19 cellular contexts compared by ENCODE assay signal in genomic region chr11:48098024-48098423, GRCh38.
DNase-seq lines count a peak whose midpoint lies in the region; ATAC-seq and TF ChIP-seq lines count a peak whose summit lies in the region.
"Had no signal": no experiment of that assay in that cellular context is flagged by ENCODE, and none has a peak within 500 bp of the region (broad histone marks: within the 10 kb centered on the region; RNA-seq: fewer than 3 reads in every experiment).

No MANE protein-coding gene starts in this region.

- no peaks in the 10 kb centered on the region for H3K36me3 ChIP-seq in esophagus muscularis mucosa

- no peak for TF ChIP-seq CTCF in esophagus muscularis mucosa (IDR thresholded peaks at IDR 0.05)

- no peak for TF ChIP-seq POLR2A in esophagus muscularis mucosa (IDR thresholded peaks at IDR 0.05; ENCODE audit: low read depth)

- H3K9me3 ChIP-seq in esophagus muscularis mucosa = no peaks in the 10 kb centered on the region

- no peaks in the 10 kb centered on the region for H3K9me3 Mint-ChIP-seq in activated CD4-positive, alpha-beta T cell treated with anti-CD3 and anti-CD28 coated beads for 36 hours (ENCODE audit: low read depth)
- H3K9me3 Mint-ChIP-seq in stimulated activated naive CD8-positive, alpha-beta T cell treated with anti-CD3 and anti-CD28 coated beads, Interleukin-15, Interleukin-2, amounts not matched to agents 100 ng/mL and 50 ng/mL, for 24 hours = no peaks in the 10 kb centered on the region
- H3K9me3 Mint-ChIP-seq in immature natural killer cell = peaks cover 0 to 2% (median 0%) of the 10 kb centered on the region in 6 donors

- peaks cover 3% of the 10 kb centered on the region for H3K36me3 Mint-ChIP-seq in activated CD4-positive, alpha-beta T cell treated with anti-CD3 and anti-CD28 coated beads for 36 hours (ENCODE audit: low read depth)
- H3K36me3 Mint-ChIP-seq in stimulated activated naive CD8-positive, alpha-beta T cell treated with anti-CD3 and anti-CD28 coated beads, Interleukin-15, Interleukin-2, amounts not matched to agents 100 ng/mL and 50 ng/mL, for 24 hours (ENCODE audit: low read depth) = peaks cover 3% of the 10 kb centered on the region
- no peaks in the 10 kb centered on the region for H3K36me3 Mint-ChIP-seq in immature natural killer cell

- intact Hi-C loops in activated CD4-positive, alpha-beta T cell treated with anti-CD3 and anti-CD28 coated beads for 36 hours (cut with DNase I, micrococcal nuclease) = no loop called here
- intact Hi-C loops in esophagus muscularis mucosa (cut with DNase I) = no loop called here

- POLR2A ChIA-PET in activated CD4-positive, alpha-beta T cell treated with anti-CD3 and anti-CD28 coated beads for 36 hours (lab: Charles Lee) = no interaction called here

- no peak overlapping the region for H3K4me3 ChIP-seq in esophagus muscularis mucosa
- H3K4me3 ChIP-seq: GM23248 had no signal

- peak overlapping the region; percentile 61 for H3K27ac Mint-ChIP-seq in activated CD4-positive, alpha-beta T cell treated with anti-CD3 and anti-CD28 coated beads for 36 hours
- H3K27ac Mint-ChIP-seq in stimulated activated naive CD8-positive, alpha-beta T cell treated with anti-CD3 and anti-CD28 coated beads, Interleukin-15, Interleukin-2, amounts not matched to agents 100 ng/mL and 50 ng/mL, for 24 hours = peak overlapping the region; percentile 36
- H3K27ac Mint-ChIP-seq in immature natural killer cell = peak overlapping the region in 1 of 6 donors; percentile 45

- H3K27me3 Mint-ChIP-seq in activated CD4-positive, alpha-beta T cell treated with anti-CD3 and anti-CD28 coated beads for 36 hours = no peaks in the 10 kb centered on the region
- no peaks in the 10 kb centered on the region for H3K27me3 Mint-ChIP-seq in stimulated activated naive CD8-positive, alpha-beta T cell treated with anti-CD3 and anti-CD28 coated beads, Interleukin-15, Interleukin-2, amounts not matched to agents 100 ng/mL and 50 ng/mL, for 24 hours
- H3K27me3 Mint-ChIP-seq in immature natural killer cell (ENCODE audit: low read depth in 3 of 3) = peaks cover 1 to 3% (median 2%) of the 10 kb centered on the region in 3 donors

- peaks cover 67% of the 10 kb centered on the region for H3K4me1 Mint-ChIP-seq in activated CD4-positive, alpha-beta T cell treated with anti-CD3 and anti-CD28 coated beads for 36 hours
- peaks cover 74% of the 10 kb centered on the region for H3K4me1 Mint-ChIP-seq in stimulated activated naive CD8-positive, alpha-beta T cell treated with anti-CD3 and anti-CD28 coated beads, Interleukin-15, Interleukin-2, amounts not matched to agents 100 ng/mL and 50 ng/mL, for 24 hours (ENCODE audit: low read depth)
- peaks cover 57 to 80% of the 10 kb centered on the region in 2 donors for H3K4me1 Mint-ChIP-seq in immature natural killer cell

- peaks cover 0 to 15% (median 3%) of the 10 kb centered on the region in 4 donors for H3K27me3 ChIP-seq in esophagus muscularis mucosa

- ATAC-seq in activated CD4-positive, alpha-beta T cell treated with anti-CD3 and anti-CD28 coated beads for 36 hours = no peak
- ATAC-seq in stimulated activated naive CD8-positive, alpha-beta T cell treated with anti-CD3 and anti-CD28 coated beads, Interleukin-15, Interleukin-2, amounts not matched to agents 100 U/mL and 50 U/mL, for 24 hours = no peak
- no peak for ATAC-seq in GM21619 (IDR thresholded peaks at IDR 0.05; ENCODE audit: unreplicated experiment)

- no peak overlapping the region for H3K27ac ChIP-seq in esophagus muscularis mucosa (replicated peaks in 1 of 4)
- H3K27ac ChIP-seq: GM23248, HL-60, KMS-11 had no signal

- WGBS in esophagus muscularis mucosa = 93% methylated on average over 6 of the region's 6 CpGs

- H3K4me3 Mint-ChIP-seq in activated CD4-positive, alpha-beta T cell treated with anti-CD3 and anti-CD28 coated beads for 36 hours = no peak overlapping the region
- no peak overlapping the region for H3K4me3 Mint-ChIP-seq in stimulated activated naive CD8-positive, alpha-beta T cell treated with anti-CD3 and anti-CD28 coated beads, Interleukin-15, Interleukin-2, amounts not matched to agents 100 ng/mL and 50 ng/mL, for 24 hours
- no peak overlapping the region for H3K4me3 Mint-ChIP-seq in immature natural killer cell

- H3K4me1 ChIP-seq in esophagus muscularis mucosa = peaks cover 28 to 33% (median 31%) of the 10 kb centered on the region in 4 donors

- CTCF ChIA-PET in activated CD4-positive, alpha-beta T cell treated with anti-CD3 and anti-CD28 coated beads for 36 hours (lab: Charles Lee) = interaction anchor here (0.6 to 4.3 kb wide), 4 partner anchors 10 to 101 kb away, joined by 3 to 16 read pairs (median 4); no protein-coding TSS in a partner anchor

- no peak for TF ChIP-seq EP300 in esophagus muscularis mucosa (IDR thresholded peaks at IDR 0.05)

- no peak for DNase-seq in activated CD4-positive, alpha-beta T cell treated with anti-CD3 and anti-CD28 coated beads for 36 hours
- DNase-seq in activated CD4-positive, alpha-beta T cell treated with anti-CD3 and anti-CD28 coated beads for 4 hours = no peak
- no peak for DNase-seq in stimulated activated naive CD8-positive, alpha-beta T cell treated with anti-CD3 and anti-CD28 coated beads, Interleukin-15, Interleukin-2, amounts not matched to agents 100 U/mL and 50 U/mL, for 24 hours
- peak; percentile 84 for DNase-seq in esophagus muscularis mucosa (ENCODE audit: extremely low spot score)
- DNase-seq in ureter (ENCODE audit: low spot score) = peak; percentile 28
- DNase-seq in immature natural killer cell = no peak
- DNase-seq: 8988T, C1 segment of cervical spinal cord, DND-41, GM23248, NCI-H1092, NCI-H146, NCI-H2081, NCI-H510A, Right ventricle myocardium superior had no signal

Comparison
In these comparisons a context has a peak if more than half of its experiments do, and no peak if none do; other contexts are left out.
1. DNase-seq: peak in esophagus muscularis mucosa (single experiment) and ureter (single experiment); none in activated CD4-positive, alpha-beta T cell treated with anti-CD3 and anti-CD28 coated beads for 36 hours (single experiment), activated CD4-positive, alpha-beta T cell treated with anti-CD3 and anti-CD28 coated beads for 4 hours (0 of 2), stimulated activated naive CD8-positive, alpha-beta T cell treated with anti-CD3 and anti-CD28 coated beads, Interleukin-15, Interleukin-2, amounts not matched to agents 100 U/mL and 50 U/mL, for 24 hours (single experiment) and immature natural killer cell (0 of 3).